Comparison of ENCODE assay signal across 29 cellular contexts in the genomic region with DNA sequence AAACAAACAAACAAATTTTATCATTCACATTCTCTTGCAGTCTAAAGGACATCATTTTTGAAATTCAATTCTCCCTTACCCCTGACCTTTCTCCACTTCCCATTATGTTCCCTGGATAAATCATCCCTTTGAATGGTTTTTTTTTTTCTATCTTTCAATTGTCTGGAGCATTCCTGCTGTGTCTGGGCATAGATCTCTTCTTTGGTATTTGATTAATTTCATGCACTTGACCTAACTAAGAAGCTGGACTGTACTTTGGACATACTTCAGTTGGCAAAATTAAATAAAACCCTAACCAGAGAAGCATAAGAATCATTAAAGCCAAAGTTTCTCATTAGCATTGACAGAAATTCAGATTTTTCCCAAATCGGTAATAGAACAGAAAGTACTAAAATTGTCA.
"Had no signal": no experiment of that assay in that cellular context is flagged by ENCODE, and none has a peak within 500 bp of the region (broad histone marks: within the 10 kb centered on the region; RNA-seq: fewer than 3 reads in every experiment).

No MANE protein-coding gene starts in this region.

- H3K4me3 Mint-ChIP-seq: activated CD4-positive, alpha-beta memory T cell treated with anti-CD3 and anti-CD28 coated beads for 36 hours; activated CD4-positive, alpha-beta T cell treated with anti-CD3 and anti-CD28 coated beads, Interleukin-2, amount 10 ng/mL, durations not matched to agents 7 days and 5 days; activated naive CD8-positive, alpha-beta T cell treated with anti-CD3 and anti-CD28 coated beads, Interleukin-2, amount 50 U/mL, for 24 hours; activated T-cell treated with anti-CD3 and anti-CD28 coated beads, Interleukin-2, amount 50 U/mL, for 4 hours; T-cell had no signal

- H3K27me3 Mint-ChIP-seq: activated CD4-positive, alpha-beta memory T cell treated with anti-CD3 and anti-CD28 coated beads for 36 hours; activated CD4-positive, alpha-beta T cell treated with anti-CD3 and anti-CD28 coated beads, Interleukin-2, amount 10 ng/mL, durations not matched to agents 7 days and 5 days had no signal

- DNase-seq: activated CD4-positive, alpha-beta memory T cell treated with anti-CD3 and anti-CD28 coated beads for 36 hours; activated CD4-positive, alpha-beta T cell treated with anti-CD3 and anti-CD28 coated beads, Interleukin-2, amount 10 ng/mL, durations not matched to agents 7 days and 5 days; activated CD4-positive, CD25-positive, alpha-beta regulatory T cell; activated CD8-positive, alpha-beta memory T cell treated with anti-CD3 and anti-CD28 coated beads for 24 hours; activated effector memory CD4-positive, alpha-beta T cell treated with anti-CD3 and anti-CD28 coated beads, Interleukin-2, amount 50 U/mL, for 16 hours; activated naive CD4-positive, alpha-beta T cell treated with Interleukin-2 at 50 U/mL for 16 hours; activated naive CD8-positive, alpha-beta T cell treated with anti-CD3 and anti-CD28 coated beads, Interleukin-2, amount 50 U/mL, for 24 hours; activated T-cell treated with anti-CD3 and anti-CD28 coated beads, Interleukin-2, amount 50 U/mL, for 4 hours; amygdala; brain microvascular endothelial cell; Karpas-422; MM.1S; NCI-H1105; NCI-H1436; NCI-H1694 treated with DMSO at 0.1 percent for 48 hours; NCI-H2029 treated with DMSO at 0.1 percent for 48 hours; NCI-H524 treated with DMSO at 0.1 percent for 48 hours; NCI-H774; NK-92 treated with Interleukin-12 subunit alpha and Interleukin-12 subunit beta, amount 100 ng/mL, for 24 hours; OCI-M1; RPMI8226; T-cell; T-helper 2 cell; T1000 had no signal

- H3K4me1 Mint-ChIP-seq: activated CD4-positive, alpha-beta T cell treated with anti-CD3 and anti-CD28 coated beads, Interleukin-2, amount 10 ng/mL, durations not matched to agents 7 days and 5 days; activated naive CD8-positive, alpha-beta T cell treated with anti-CD3 and anti-CD28 coated beads, Interleukin-2, amount 50 U/mL, for 24 hours; T-cell had no signal

- H3K9me3 Mint-ChIP-seq: activated CD4-positive, alpha-beta memory T cell treated with anti-CD3 and anti-CD28 coated beads for 36 hours; activated CD4-positive, alpha-beta T cell treated with anti-CD3 and anti-CD28 coated beads, Interleukin-2, amount 10 ng/mL, durations not matched to agents 7 days and 5 days; activated T-cell treated with anti-CD3 and anti-CD28 coated beads, Interleukin-2, amount 50 U/mL, for 4 hours had no signal

- H3K27ac ChIP-seq: brain microvascular endothelial cell, cardiac muscle cell, SK-N-MC, VCaP had no signal

- H3K36me3 ChIP-seq: brain microvascular endothelial cell, cardiac muscle cell had no signal

- H3K27ac Mint-ChIP-seq: activated CD4-positive, alpha-beta memory T cell treated with anti-CD3 and anti-CD28 coated beads for 36 hours; activated CD4-positive, alpha-beta T cell treated with anti-CD3 and anti-CD28 coated beads, Interleukin-2, amount 10 ng/mL, durations not matched to agents 7 days and 5 days; activated naive CD4-positive, alpha-beta T cell treated with anti-CD3 and anti-CD28 coated beads, Interleukin-2, amount 50 U/mL, for 72 hours; activated naive CD8-positive, alpha-beta T cell treated with anti-CD3 and anti-CD28 coated beads, Interleukin-2, amount 50 U/mL, for 24 hours; T-cell had no signal

- H3K36me3 Mint-ChIP-seq: activated CD4-positive, alpha-beta memory T cell treated with anti-CD3 and anti-CD28 coated beads for 36 hours; activated naive CD4-positive, alpha-beta T cell treated with anti-CD3 and anti-CD28 coated beads, Interleukin-2, amount 50 U/mL, for 72 hours; T-cell had no signal

- H3K4me3 ChIP-seq: cardiac muscle cell, K562, SK-N-MC had no signal

- H3K27me3 ChIP-seq: cardiac muscle cell had no signal
